28 cellular contexts compared by ENCODE assay signal in the genomic region with DNA sequence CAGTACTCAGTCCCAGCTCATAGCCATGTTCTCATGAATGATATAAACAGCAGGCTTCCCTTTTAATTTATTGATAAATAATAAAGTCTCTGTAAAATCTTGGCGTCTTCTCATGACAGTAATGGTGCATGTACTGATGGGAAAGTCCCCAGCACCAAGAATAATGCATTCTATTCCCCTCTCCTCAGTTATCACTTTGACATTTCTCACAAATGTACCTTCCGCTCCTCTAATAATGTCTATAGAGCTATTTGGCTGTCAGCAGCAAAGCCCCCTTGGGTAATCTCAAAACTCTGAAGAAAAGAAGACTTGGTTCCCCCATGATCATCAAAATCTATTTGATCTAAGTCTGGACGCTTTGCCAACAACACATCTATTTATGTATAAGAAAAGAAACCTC.
"Had no signal": no experiment of that assay in that cellular context is flagged by ENCODE, and none has a peak within 500 bp of the region (broad histone marks: within the 10 kb centered on the region; RNA-seq: fewer than 3 reads in every experiment).

No MANE protein-coding gene starts in this region.

- H3K4me1 Mint-ChIP-seq: immature natural killer cell had no signal

- H3K36me3 ChIP-seq: colonic mucosa, esophagus squamous epithelium, gastrocnemius medialis, lower lobe of right lung had no signal

- H3K4me1 ChIP-seq: colonic mucosa, gastrocnemius medialis had no signal

- H3K9me3 Mint-ChIP-seq: dendritic cell treated with granulocyte-macrophage colony-stimulating factor and Interleukin-4, amounts not matched to agents 40 ng/mL and 50 ng/mL, for 4 days; endodermal cell; mesothelial cell of epicardium had no signal

- H3K27me3 Mint-ChIP-seq: dendritic cell treated with granulocyte-macrophage colony-stimulating factor and Interleukin-4, amounts not matched to agents 40 ng/mL and 50 ng/mL, for 4 days; effector memory CD8-positive, alpha-beta T cell had no signal

- H3K27me3 ChIP-seq: colonic mucosa, esophagus squamous epithelium, gastrocnemius medialis, hepatocyte had no signal

- H3K27ac ChIP-seq: colonic mucosa, epithelial cell of prostate, esophagus squamous epithelium, gastrocnemius medialis, lower lobe of right lung had no signal

- ATAC-seq: effector memory CD8-positive, alpha-beta T cell; esophagus mucosa; gastrocnemius medialis; left colon; left lobe of liver; lower lobe of right lung; mucosa of descending colon had no signal

- H3K36me3 Mint-ChIP-seq: mesothelial cell of epicardium had no signal

- H3K9me3 ChIP-seq: colonic mucosa, esophagus squamous epithelium, gastrocnemius medialis, lower lobe of right lung, mucosa of descending colon had no signal

- H3K27ac Mint-ChIP-seq: dendritic cell treated with granulocyte-macrophage colony-stimulating factor and Interleukin-4, amounts not matched to agents 40 ng/mL and 50 ng/mL, for 4 days; effector memory CD8-positive, alpha-beta T cell; endodermal cell; immature natural killer cell had no signal

- H3K79me2 ChIP-seq: hepatocyte had no signal

- H3K4me2 ChIP-seq: hepatocyte had no signal

- H3K4me3 ChIP-seq: colonic mucosa, esophagus squamous epithelium, gastrocnemius medialis, hepatocyte, lower lobe of right lung, mucosa of descending colon had no signal

- H2AFZ ChIP-seq: hepatocyte had no signal

- DNase-seq: colonic mucosa; cortex of kidney; effector CD8-positive, alpha-beta T cell; effector memory CD8-positive, alpha-beta T cell; endodermal cell; erythroblast; esophagus squamous epithelium; foreskin fibroblast; foreskin melanocyte; gastrocnemius medialis; glutamatergic neuron; head of caudate nucleus; hypothalamus; immature natural killer cell; islet precursor cell; kidney; kidney glomerular epithelial cell; left colon; left ventricle myocardium superior; lower lobe of right lung; mesenchymal stem cell; mucosa of descending colon had no signal

- H3K4me3 Mint-ChIP-seq: dendritic cell treated with granulocyte-macrophage colony-stimulating factor and Interleukin-4, amounts not matched to agents 40 ng/mL and 50 ng/mL, for 4 days; effector memory CD8-positive, alpha-beta T cell; endodermal cell; immature natural killer cell; mesothelial cell of epicardium had no signal
